In genomic region chr16:67868290-67868689, GRCh38 we compare ENCODE assay signal across 25 cellular contexts. TPM values are rescaled to one million over a fixed set of nuclear protein-coding genes. Genes with fewer than 3 reads are reported as not detected.
"Had no signal": no experiment of that assay in that cellular context is flagged by ENCODE, and none has a peak within 500 bp of the region (broad histone marks: within the 10 kb centered on the region; RNA-seq: fewer than 3 reads in every experiment).

No MANE protein-coding gene starts in this region.

- H3K4me1 ChIP-seq: prostate gland had no signal

- H3K9me3 ChIP-seq: esophagus squamous epithelium, heart right ventricle, prostate gland, suprapubic skin, tibial artery had no signal

- H3K27ac Mint-ChIP-seq: activated B cell treated with CpG ODN at 0.5 μM for 24 hours; activated CD8-positive, alpha-beta T cell treated with anti-CD3 and anti-CD28 coated beads for 36 hours; activated naive CD8-positive, alpha-beta T cell treated with anti-CD3 and anti-CD28 coated beads for 36 hours; activated T-cell treated with anti-CD3 and anti-CD28 coated beads, Interleukin-2, amount 50 U/mL, for 72 hours; mesothelial cell of epicardium; stimulated activated memory B cell treated with anti-CD40 and anti-IgM and Interleukin-4, amounts not matched to agents 10 μg/mL and 1 μg/mL and 100 μg/mL, for 72 hours; T-cell had no signal

- H3K4me3 ChIP-seq: esophagus squamous epithelium, heart right ventricle, prostate gland, skin epidermis, suprapubic skin, tibial artery had no signal

- H3K27ac ChIP-seq: epithelial cell of prostate, esophagus squamous epithelium, heart right ventricle, prostate gland, skin epidermis, suprapubic skin, tibial artery had no signal

- H3K4me3 Mint-ChIP-seq: activated B cell treated with CpG ODN at 0.5 μM for 24 hours; activated CD8-positive, alpha-beta T cell treated with anti-CD3 and anti-CD28 coated beads for 36 hours; activated naive CD8-positive, alpha-beta T cell treated with anti-CD3 and anti-CD28 coated beads for 36 hours; activated T-cell treated with anti-CD3 and anti-CD28 coated beads, Interleukin-2, amount 50 U/mL, for 72 hours; mesothelial cell of epicardium; naive thymus-derived CD4-positive, alpha-beta T cell; stimulated activated memory B cell treated with anti-CD40 and anti-IgM and Interleukin-4, amounts not matched to agents 10 μg/mL and 1 μg/mL and 100 μg/mL, for 72 hours; T-cell had no signal

- H3K4me1 Mint-ChIP-seq: mesothelial cell of epicardium had no signal

- ATAC-seq: activated CD8-positive, alpha-beta T cell treated with anti-CD3 and anti-CD28 coated beads for 36 hours; activated T-cell treated with anti-CD3 and anti-CD28 coated beads, Interleukin-2, amount 50 U/mL, for 72 hours; heart right ventricle; naive thymus-derived CD4-positive, alpha-beta T cell; sciatic nerve; stimulated activated memory B cell treated with anti-CD40 and anti-IgM and Interleukin-4, amounts not matched to agents 10 μg/mL and 1 μg/mL and 100 μg/mL, for 72 hours; T-cell had no signal

- H3K36me3 Mint-ChIP-seq: activated naive CD8-positive, alpha-beta T cell treated with anti-CD3 and anti-CD28 coated beads for 36 hours had no signal

- H3K9me3 Mint-ChIP-seq: activated B cell treated with CpG ODN at 0.5 μM for 24 hours; activated CD8-positive, alpha-beta T cell treated with anti-CD3 and anti-CD28 coated beads for 36 hours; activated naive CD8-positive, alpha-beta T cell treated with anti-CD3 and anti-CD28 coated beads for 36 hours; activated T-cell treated with anti-CD3 and anti-CD28 coated beads, Interleukin-2, amount 50 U/mL, for 72 hours; mesothelial cell of epicardium; naive thymus-derived CD4-positive, alpha-beta T cell; stimulated activated memory B cell treated with anti-CD40 and anti-IgM and Interleukin-4, amounts not matched to agents 10 μg/mL and 1 μg/mL and 100 μg/mL, for 72 hours; T-cell had no signal

- H3K27me3 Mint-ChIP-seq: activated B cell treated with CpG ODN at 0.5 μM for 24 hours; activated CD8-positive, alpha-beta T cell treated with anti-CD3 and anti-CD28 coated beads for 36 hours; activated naive CD8-positive, alpha-beta T cell treated with anti-CD3 and anti-CD28 coated beads for 36 hours; naive thymus-derived CD4-positive, alpha-beta T cell; stimulated activated memory B cell treated with anti-CD40 and anti-IgM and Interleukin-4, amounts not matched to agents 10 μg/mL and 1 μg/mL and 100 μg/mL, for 72 hours; T-cell had no signal

- H3K27me3 ChIP-seq: esophagus squamous epithelium, heart right ventricle, suprapubic skin, tibial artery had no signal

- DNase-seq: activated B cell treated with CpG ODN at 0.5 μM for 24 hours; activated CD4-positive, alpha-beta T cell treated with anti-CD3 and anti-CD28 coated beads, Interleukin-2, amount 50 U/mL, for 1 hour; activated CD8-positive, alpha-beta T cell treated with anti-CD3 and anti-CD28 coated beads for 36 hours; activated naive CD4-positive, alpha-beta T cell; activated naive CD8-positive, alpha-beta T cell treated with anti-CD3 and anti-CD28 coated beads for 36 hours; activated T-cell treated with anti-CD3 and anti-CD28 coated beads, Interleukin-2, amount 50 U/mL, for 72 hours; caudate nucleus; dermis blood vessel endothelial cell; effector CD8-positive, alpha-beta T cell; esophagus squamous epithelium; foreskin melanocyte; heart right ventricle; naive thymus-derived CD4-positive, alpha-beta T cell; retina; stimulated activated CD4-positive, alpha-beta T cell treated with anti-CD3 and anti-CD28 coated beads, Interleukin-4, amount 100 ng/mL, for 24 hours; T-cell; tibial artery had no signal

RNA-seq across cellular contexts. Expression of gene NRN1L, which starts 16.4 kb away (rescaled TPM):
- total RNA-seq: activated naive CD8-positive, alpha-beta T cell treated with anti-CD3 and anti-CD28 coated beads for 36 hours; mesothelial cell of epicardium; ureter had no signal
- polyA plus RNA-seq: naive thymus-derived CD4-positive, alpha-beta T cell had no signal
